1 cellular context compared by ENCODE assay signal in genomic region chr1:209883341-209883971, GRCh38.
TF ChIP-seq lines count a peak whose summit lies in the region.

No MANE protein-coding gene starts in this region.

TF ChIP-seq in SK-N-SH, 30 proteins besides CTCF, POLR2A, EP300 and RAD21 (continued from another document):
- peak; percentile 45; the same call in 1 of the 2 replicates for TF ChIP-seq FOSL2 (IDR thresholded peaks at IDR 0.05; ENCODE audit: borderline replicate concordance, low read depth)
- TF ChIP-seq NFIC (IDR thresholded peaks at IDR 0.05; ENCODE audit: borderline replicate concordance): peak; percentile 18; the same call in 1 of the 2 replicates
- TF ChIP-seq IRF3 (IDR thresholded peaks at IDR 0.05; ENCODE audit: low read depth, low read length): no peak
